In the genomic region with DNA sequence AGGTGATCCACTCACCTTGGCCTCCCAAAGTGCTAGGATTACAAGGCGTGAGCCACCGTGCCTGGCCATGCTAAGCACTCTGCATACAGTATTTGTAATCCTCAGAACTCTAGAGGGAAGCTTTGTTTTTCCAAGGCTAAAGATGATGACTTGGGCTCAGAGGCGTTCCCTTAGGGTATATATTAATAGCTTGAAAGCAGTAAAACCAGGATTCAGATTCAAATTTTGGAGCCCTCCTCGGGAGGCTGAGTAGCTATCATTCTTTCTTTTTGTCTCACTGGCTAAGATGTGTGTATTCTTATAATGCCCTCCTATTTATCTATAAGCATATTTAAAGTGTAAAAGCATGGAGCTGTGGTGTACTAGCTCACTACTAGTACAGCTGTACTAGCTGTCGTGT, we compare ENCODE assay signal across 19 cellular contexts.
DNase-seq lines count a peak whose midpoint lies in the region; ATAC-seq and TF ChIP-seq lines count a peak whose summit lies in the region.
"Had no signal": no experiment of that assay in that cellular context is flagged by ENCODE, and none has a peak within 500 bp of the region (broad histone marks: within the 10 kb centered on the region; RNA-seq: fewer than 3 reads in every experiment).

No MANE protein-coding gene starts in this region.

- peaks cover 86% of the 10 kb centered on the region for H3K36me3 Mint-ChIP-seq in activated T-cell treated with anti-CD3 and anti-CD28 coated beads, Interleukin-2, amount 50 U/mL, for 24 hours (ENCODE audit: low read depth)
- H3K36me3 Mint-ChIP-seq in CD4-positive, alpha-beta T cell (ENCODE audit: low read depth): peaks cover 85% of the 10 kb centered on the region
- H3K36me3 Mint-ChIP-seq in type B pancreatic cell: peaks cover 18% of the 10 kb centered on the region

- CTCF ChIA-PET in CD4-positive, alpha-beta T cell (lab: Charles Lee): no interaction called here

- intact Hi-C loops in CD4-positive, alpha-beta T cell (cut with DNase I, micrococcal nuclease): no loop called here

- H3K4me3 Mint-ChIP-seq in activated T-cell treated with anti-CD3 and anti-CD28 coated beads, Interleukin-2, amount 50 U/mL, for 24 hours: no peak overlapping the region
- no peak overlapping the region for H3K4me3 Mint-ChIP-seq in CD4-positive, alpha-beta T cell
- H3K4me3 Mint-ChIP-seq in type B pancreatic cell: no peak overlapping the region
- H3K4me3 Mint-ChIP-seq: CD14-positive monocyte; CD8-positive, alpha-beta T cell; H9 had no signal

- no peak for TF ChIP-seq CTCF in CD4-positive, alpha-beta T cell (IDR thresholded peaks at IDR 0.05)
- no peak for TF ChIP-seq CTCF in type B pancreatic cell (conservative IDR thresholded peaks at IDR 0.05)

- H4K20me1 ChIP-seq in Karpas-422 (ENCODE audit: insufficient read depth, low read depth, low read length): no peaks in the 10 kb centered on the region
- H4K20me1 ChIP-seq: BLaER1 had no signal

- DNase-seq in activated T-cell treated with anti-CD3 and anti-CD28 coated beads, Interleukin-2, amount 50 U/mL, for 24 hours: no peak
- DNase-seq in activated T-cell treated with anti-CD3 and anti-CD28 coated beads, Interleukin-2, amount 50 U/mL, for 48 hours: no peak
- DNase-seq in CD4-positive, alpha-beta T cell: no peak
- no peak for DNase-seq in effector memory CD4-positive, alpha-beta T cell
- DNase-seq in type B pancreatic cell (ENCODE audit: extremely low spot score, unreplicated experiment) (no peak), Karpas-422 (no peak)
- DNase-seq: 8988T; Calu3; CD8-positive, alpha-beta T cell; DMS 273 treated with DMSO at 0.1 percent for 48 hours; DMS53; DND-41; EL; H9 had no signal

- no peaks in the 10 kb centered on the region for H3K9me3 Mint-ChIP-seq in activated T-cell treated with anti-CD3 and anti-CD28 coated beads, Interleukin-2, amount 50 U/mL, for 24 hours
- no peaks in the 10 kb centered on the region for H3K9me3 Mint-ChIP-seq in CD4-positive, alpha-beta T cell
- no peaks in the 10 kb centered on the region for H3K9me3 Mint-ChIP-seq in type B pancreatic cell
- H3K9me3 Mint-ChIP-seq: CD14-positive monocyte; CD8-positive, alpha-beta T cell; H9 had no signal

- no peak overlapping the region for H3K4me2 ChIP-seq in Karpas-422 (ENCODE audit: low read depth, low read length, poor library complexity, severe bottlenecking)
- H3K4me2 ChIP-seq: BLaER1 had no signal

- no peak overlapping the region for H3K4me3 ChIP-seq in effector memory CD4-positive, alpha-beta T cell (ENCODE audit: insufficient read depth, low read depth, low read length, poor library complexity, severe bottlenecking)
- no peak overlapping the region for H3K4me3 ChIP-seq in Karpas-422 (ENCODE audit: low read length)
- H3K4me3 ChIP-seq: BLaER1, GM12878 had no signal

- H3K9me2 ChIP-seq in Karpas-422 (replicated peaks; ENCODE audit: insufficient read depth, low read length): no peaks in the 10 kb centered on the region

- H3K27ac Mint-ChIP-seq in activated T-cell treated with anti-CD3 and anti-CD28 coated beads, Interleukin-2, amount 50 U/mL, for 24 hours: peak overlapping the region; percentile 33
- peak overlapping the region; percentile 7 for H3K27ac Mint-ChIP-seq in CD4-positive, alpha-beta T cell
- peak overlapping the region; percentile 42 for H3K27ac Mint-ChIP-seq in type B pancreatic cell
- H3K27ac Mint-ChIP-seq: H9 had no signal

- H3K9me3 ChIP-seq in CD4-positive, alpha-beta T cell (ENCODE audit: control insufficient read depth, low read length): no peaks in the 10 kb centered on the region
- no peaks in the 10 kb centered on the region for H3K9me3 ChIP-seq in effector memory CD4-positive, alpha-beta T cell (ENCODE audit: control insufficient read depth, low read length)
- no peaks in the 10 kb centered on the region for H3K9me3 ChIP-seq in Karpas-422 (ENCODE audit: low read length)
- H3K9me3 ChIP-seq: BLaER1 had no signal

- H3K27ac ChIP-seq in CD4-positive, alpha-beta T cell (ENCODE audit: low read depth, low read length): no peak overlapping the region
- peak overlapping the region; percentile 25 for H3K27ac ChIP-seq in effector memory CD4-positive, alpha-beta T cell (ENCODE audit: insufficient read depth, low read length, poor library complexity, severe bottlenecking)
- no peak overlapping the region for H3K27ac ChIP-seq in Karpas-422 (ENCODE audit: low read length)
- H3K27ac ChIP-seq: BLaER1, HL-60 had no signal

- no peaks in the 10 kb centered on the region for H3K4me1 ChIP-seq in effector memory CD4-positive, alpha-beta T cell (ENCODE audit: control insufficient read depth, insufficient read depth, low read length, poor library complexity, severe bottlenecking)
- peaks cover 7% of the 10 kb centered on the region for H3K4me1 ChIP-seq in Karpas-422 (ENCODE audit: low read length)
- H3K4me1 ChIP-seq: BLaER1 had no signal

- H2AFZ ChIP-seq in Karpas-422 (ENCODE audit: low read length): no peak overlapping the region

- H3K27me3 Mint-ChIP-seq in activated T-cell treated with anti-CD3 and anti-CD28 coated beads, Interleukin-2, amount 50 U/mL, for 24 hours: no peaks in the 10 kb centered on the region
- no peaks in the 10 kb centered on the region for H3K27me3 Mint-ChIP-seq in CD4-positive, alpha-beta T cell
- H3K27me3 Mint-ChIP-seq in type B pancreatic cell: no peaks in the 10 kb centered on the region

- no peak overlapping the region for H3K9ac ChIP-seq in Karpas-422 (ENCODE audit: low read length)
- H3K9ac ChIP-seq: BLaER1 had no signal

- H3K79me2 ChIP-seq in Karpas-422 (ENCODE audit: low read length): no peaks in the 10 kb centered on the region

- peaks cover 55% of the 10 kb centered on the region for H3K36me3 ChIP-seq in effector memory CD4-positive, alpha-beta T cell (ENCODE audit: control insufficient read depth, insufficient read depth, low read length)
- H3K36me3 ChIP-seq in Karpas-422 (ENCODE audit: insufficient read depth, low read length): peaks cover 53% of the 10 kb centered on the region

- no peaks in the 10 kb centered on the region for H3K4me1 Mint-ChIP-seq in activated T-cell treated with anti-CD3 and anti-CD28 coated beads, Interleukin-2, amount 50 U/mL, for 24 hours (ENCODE audit: low read depth)
- no peaks in the 10 kb centered on the region for H3K4me1 Mint-ChIP-seq in CD4-positive, alpha-beta T cell (ENCODE audit: low read depth)
- H3K4me1 Mint-ChIP-seq in type B pancreatic cell (ENCODE audit: unreplicated experiment): no peaks in the 10 kb centered on the region
- H3K4me1 Mint-ChIP-seq: CD14-positive monocyte, H9 had no signal

- H3K27me3 ChIP-seq in CD4-positive, alpha-beta T cell (ENCODE audit: control insufficient read depth, insufficient read depth, low read length): no peaks in the 10 kb centered on the region
- no peaks in the 10 kb centered on the region for H3K27me3 ChIP-seq in effector memory CD4-positive, alpha-beta T cell (replicated peaks; ENCODE audit: control insufficient read depth, insufficient read depth, low read length, poor library complexity, severe bottlenecking)
- H3K27me3 ChIP-seq in Karpas-422 (ENCODE audit: low read length): no peaks in the 10 kb centered on the region
- H3K27me3 ChIP-seq: BLaER1 had no signal

- POLR2A ChIA-PET in CD4-positive, alpha-beta T cell (lab: Charles Lee): interaction anchor here (1.0 kb wide), 1 partner anchor 226 kb away, joined by 6 read pairs; a partner anchor contains a TSS

- no peak for ATAC-seq in CD4-positive, alpha-beta T cell (ENCODE audit: poor library complexity)
- ATAC-seq in HG03469 (IDR thresholded peaks at IDR 0.05; ENCODE audit: unreplicated experiment): no peak
- ATAC-seq: CD8-positive, alpha-beta T cell; GM12878 had no signal
